In genomic region chr19:38664503-38665211, GRCh38 we compare ENCODE assay signal across 1 cellular context.
TF ChIP-seq lines count a peak whose summit lies in the region.

No MANE protein-coding gene starts in this region.

TF ChIP-seq in HepG2, 621 proteins besides CTCF, POLR2A, EP300 and RAD21:
- TF ChIP-seq, protein P1, sequence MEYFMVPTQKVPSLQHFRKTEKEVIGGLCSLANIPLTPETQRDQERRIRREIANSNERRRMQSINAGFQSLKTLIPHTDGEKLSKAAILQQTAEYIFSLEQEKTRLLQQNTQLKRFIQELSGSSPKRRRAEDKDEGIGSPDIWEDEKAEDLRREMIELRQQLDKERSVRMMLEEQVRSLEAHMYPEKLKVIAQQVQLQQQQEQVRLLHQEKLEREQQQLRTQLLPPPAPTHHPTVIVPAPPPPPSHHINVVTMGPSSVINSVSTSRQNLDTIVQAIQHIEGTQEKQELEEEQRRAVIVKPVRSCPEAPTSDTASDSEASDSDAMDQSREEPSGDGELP (IDR thresholded peaks at IDR 0.05; ENCODE audit: borderline replicate concordance, low read depth) = peak; percentile 46; the same call in 1 of the 2 replicates
- no peak for TF ChIP-seq ZNF234 (CRISPR knock-in tag; conservative IDR thresholded peaks at IDR 0.05)
- TF ChIP-seq, protein P2, sequence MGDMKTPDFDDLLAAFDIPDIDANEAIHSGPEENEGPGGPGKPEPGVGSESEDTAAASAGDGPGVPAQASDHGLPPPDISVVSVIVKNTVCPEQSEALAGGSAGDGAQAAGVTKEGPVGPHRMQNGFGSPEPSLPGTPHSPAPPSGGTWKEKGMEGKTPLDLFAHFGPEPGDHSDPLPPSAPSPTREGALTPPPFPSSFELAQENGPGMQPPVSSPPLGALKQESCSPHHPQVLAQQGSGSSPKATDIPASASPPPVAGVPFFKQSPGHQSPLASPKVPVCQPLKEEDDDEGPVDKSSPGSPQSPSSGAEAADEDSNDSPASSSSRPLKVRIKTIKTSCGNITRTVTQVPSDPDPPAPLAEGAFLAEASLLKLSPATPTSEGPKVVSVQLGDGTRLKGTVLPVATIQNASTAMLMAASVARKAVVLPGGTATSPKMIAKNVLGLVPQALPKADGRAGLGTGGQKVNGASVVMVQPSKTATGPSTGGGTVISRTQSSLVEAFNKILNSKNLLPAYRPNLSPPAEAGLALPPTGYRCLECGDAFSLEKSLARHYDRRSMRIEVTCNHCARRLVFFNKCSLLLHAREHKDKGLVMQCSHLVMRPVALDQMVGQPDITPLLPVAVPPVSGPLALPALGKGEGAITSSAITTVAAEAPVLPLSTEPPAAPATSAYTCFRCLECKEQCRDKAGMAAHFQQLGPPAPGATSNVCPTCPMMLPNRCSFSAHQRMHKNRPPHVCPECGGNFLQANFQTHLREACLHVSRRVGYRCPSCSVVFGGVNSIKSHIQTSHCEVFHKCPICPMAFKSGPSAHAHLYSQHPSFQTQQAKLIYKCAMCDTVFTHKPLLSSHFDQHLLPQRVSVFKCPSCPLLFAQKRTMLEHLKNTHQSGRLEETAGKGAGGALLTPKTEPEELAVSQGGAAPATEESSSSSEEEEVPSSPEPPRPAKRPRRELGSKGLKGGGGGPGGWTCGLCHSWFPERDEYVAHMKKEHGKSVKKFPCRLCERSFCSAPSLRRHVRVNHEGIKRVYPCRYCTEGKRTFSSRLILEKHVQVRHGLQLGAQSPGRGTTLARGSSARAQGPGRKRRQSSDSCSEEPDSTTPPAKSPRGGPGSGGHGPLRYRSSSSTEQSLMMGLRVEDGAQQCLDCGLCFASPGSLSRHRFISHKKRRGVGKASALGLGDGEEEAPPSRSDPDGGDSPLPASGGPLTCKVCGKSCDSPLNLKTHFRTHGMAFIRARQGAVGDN (CRISPR knock-in tag; IDR thresholded peaks at IDR 0.05) = peak; percentile 9; the same call in 1 of the 2 replicates
- TF ChIP-seq ZBTB33 (CRISPR knock-in tag; IDR thresholded peaks at IDR 0.05) = no peak
- no peak for TF ChIP-seq ZNF232 (CRISPR knock-in tag; IDR thresholded peaks at IDR 0.05; ENCODE audit: borderline replicate concordance)
- no peak for TF ChIP-seq CREM (IDR thresholded peaks at IDR 0.05)
- no peak for TF ChIP-seq CREM (CRISPR knock-in tag; IDR thresholded peaks at IDR 0.05)
- TF ChIP-seq, protein P3, sequence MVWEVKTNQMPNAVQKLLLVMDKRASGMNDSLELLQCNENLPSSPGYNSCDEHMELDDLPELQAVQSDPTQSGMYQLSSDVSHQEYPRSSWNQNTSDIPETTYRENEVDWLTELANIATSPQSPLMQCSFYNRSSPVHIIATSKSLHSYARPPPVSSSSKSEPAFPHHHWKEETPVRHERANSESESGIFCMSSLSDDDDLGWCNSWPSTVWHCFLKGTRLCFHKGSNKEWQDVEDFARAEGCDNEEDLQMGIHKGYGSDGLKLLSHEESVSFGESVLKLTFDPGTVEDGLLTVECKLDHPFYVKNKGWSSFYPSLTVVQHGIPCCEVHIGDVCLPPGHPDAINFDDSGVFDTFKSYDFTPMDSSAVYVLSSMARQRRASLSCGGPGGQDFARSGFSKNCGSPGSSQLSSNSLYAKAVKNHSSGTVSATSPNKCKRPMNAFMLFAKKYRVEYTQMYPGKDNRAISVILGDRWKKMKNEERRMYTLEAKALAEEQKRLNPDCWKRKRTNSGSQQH (CRISPR knock-in tag; IDR thresholded peaks at IDR 0.05; ENCODE audit: low read depth) = no peak
